ENCODE assay signal across 15 cellular contexts in the genomic region with DNA sequence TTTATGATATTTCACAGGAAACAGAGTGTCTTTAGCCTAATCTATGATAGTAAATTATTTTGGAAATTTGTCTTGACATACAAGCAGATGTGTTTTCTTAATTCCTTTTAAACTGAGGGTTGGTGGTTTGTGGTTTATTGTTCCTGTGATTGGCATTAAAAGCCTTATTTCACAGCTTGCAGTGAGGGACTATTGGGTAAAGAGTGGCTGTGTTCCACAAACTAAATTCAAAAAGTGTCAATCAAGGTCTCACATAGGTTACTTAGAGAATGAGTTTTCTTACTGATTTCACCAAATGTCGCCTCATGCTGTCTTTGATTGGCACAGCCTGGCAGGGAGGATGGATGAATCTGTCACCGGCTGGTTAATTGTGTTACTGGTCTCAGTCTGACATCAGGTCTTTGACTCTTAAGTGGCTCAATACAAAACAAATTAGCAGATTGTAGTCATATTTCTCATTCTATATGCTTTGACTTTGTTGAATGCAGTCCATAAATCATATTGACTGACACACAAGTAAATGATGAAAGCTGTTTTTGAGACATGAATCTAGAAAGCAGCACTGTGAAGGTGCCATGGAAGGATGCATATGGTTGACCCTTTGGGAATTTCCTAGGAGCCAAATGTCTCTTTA.
A peak's percentile ranks its signal among the peaks of the same experiment; 100 is the strongest.
DNase-seq lines count a peak whose midpoint lies in the region; ATAC-seq and TF ChIP-seq lines count a peak whose summit lies in the region.
"Had no signal": no experiment of that assay in that cellular context is flagged by ENCODE, and none has a peak within 500 bp of the region (broad histone marks: within the 10 kb centered on the region; RNA-seq: fewer than 3 reads in every experiment).

No MANE protein-coding gene starts in this region.

- H3K4me3 ChIP-seq in ectodermal cell (ENCODE audit: insufficient read depth, low read depth, low read length), result no peak overlapping the region
- H3K4me3 ChIP-seq in heart right ventricle, result no peak overlapping the region
- H3K4me3 ChIP-seq: gastrocnemius medialis, skin epidermis had no signal

- no peak for TF ChIP-seq CTCF in heart right ventricle (IDR thresholded peaks at IDR 0.05)

- DNase-seq in DMS 273 (lab: John Stamatoyannopoulos, UW; ENCODE audit: unreplicated experiment), result peak; percentile 12
- no peak for DNase-seq in DMS 273 treated with DMSO at 0.1 percent for 48 hours (lab: John Stamatoyannopoulos, UW)
- peak; percentile 55 for DNase-seq in HEK293T (ENCODE audit: extremely low spot score)
- DNase-seq in NCI-H2171 (lab: John Stamatoyannopoulos, UW), result peak; percentile 63
- DNase-seq in heart right ventricle, result no peak
- DNase-seq: activated CD4-positive, alpha-beta T cell treated with anti-CD3 and anti-CD28 coated beads, Interleukin-2, amount 10 ng/mL, durations not matched to agents 7 days and 5 days; activated T-cell treated with anti-CD3 and anti-CD28 coated beads, Interleukin-2, amount 50 U/mL, for 48 hours; CD4-positive, alpha-beta memory T cell; gastrocnemius medialis; NCI-H226 had no signal

- no peaks in the 10 kb centered on the region for H3K27me3 ChIP-seq in ectodermal cell (ENCODE audit: control insufficient read depth, insufficient read depth, low read length, poor library complexity, severe bottlenecking)
- H3K27me3 ChIP-seq in heart right ventricle, result no peaks in the 10 kb centered on the region
- H3K27me3 ChIP-seq: gastrocnemius medialis had no signal

- H3K4me1 ChIP-seq in ectodermal cell (ENCODE audit: control insufficient read depth, insufficient read depth, low read length) (peaks cover 9% of the 10 kb centered on the region), heart right ventricle (peaks cover 0 to 16% (median 7%) of the 10 kb centered on the region in 9 donors)
- H3K4me1 ChIP-seq: gastrocnemius medialis had no signal

- intact Hi-C loops in heart right ventricle (cut with DNase I), result no loop called here

- CTCF ChIA-PET in HEK293T (lab: Yijun Ruan, JAX), result no interaction called here

- WGBS in ectodermal cell, 2 experiments, result 25 to 29% methylated on average over 2 of the region's 2 CpGs
- WGBS in heart right ventricle, 2 donors, result 82% methylated on average over 2 of the region's 2 CpGs

- H3K36me3 ChIP-seq in ectodermal cell (ENCODE audit: control insufficient read depth, insufficient read depth, low read length), result no peaks in the 10 kb centered on the region
- H3K36me3 ChIP-seq in heart right ventricle, result no peaks in the 10 kb centered on the region
- H3K36me3 ChIP-seq: gastrocnemius medialis had no signal

- POLR2A ChIA-PET in HEK293T (lab: Yijun Ruan, JAX), result no interaction called here

- H3K9me3 ChIP-seq in ectodermal cell (ENCODE audit: control insufficient read depth, low read length) (no peaks in the 10 kb centered on the region), heart right ventricle (no peaks in the 10 kb centered on the region)
- H3K9me3 ChIP-seq: gastrocnemius medialis had no signal

- peak overlapping the region; percentile 0 for H3K27ac ChIP-seq in ectodermal cell (ENCODE audit: insufficient read depth, low read depth, low read length, poor library complexity, severe bottlenecking)
- no peak overlapping the region for H3K27ac ChIP-seq in heart right ventricle
- H3K27ac ChIP-seq: 22Rv1, gastrocnemius medialis, skin epidermis had no signal

- no peak for ATAC-seq in GM21825 (IDR thresholded peaks at IDR 0.05; ENCODE audit: unreplicated experiment)
- no peak for ATAC-seq in heart right ventricle
- no peak for ATAC-seq in HG03439 (IDR thresholded peaks at IDR 0.05; ENCODE audit: unreplicated experiment)
- ATAC-seq: gastrocnemius medialis had no signal

TF ChIP-seq in HEK293T, 16 proteins besides CTCF, POLR2A, EP300 and RAD21:
- peak; percentile 53 for TF ChIP-seq TARDBP (IDR thresholded peaks at IDR 0.05)
- TF ChIP-seq SUZ12 (IDR thresholded peaks at IDR 0.05), result no peak
- TF ChIP-seq, protein P1, sequence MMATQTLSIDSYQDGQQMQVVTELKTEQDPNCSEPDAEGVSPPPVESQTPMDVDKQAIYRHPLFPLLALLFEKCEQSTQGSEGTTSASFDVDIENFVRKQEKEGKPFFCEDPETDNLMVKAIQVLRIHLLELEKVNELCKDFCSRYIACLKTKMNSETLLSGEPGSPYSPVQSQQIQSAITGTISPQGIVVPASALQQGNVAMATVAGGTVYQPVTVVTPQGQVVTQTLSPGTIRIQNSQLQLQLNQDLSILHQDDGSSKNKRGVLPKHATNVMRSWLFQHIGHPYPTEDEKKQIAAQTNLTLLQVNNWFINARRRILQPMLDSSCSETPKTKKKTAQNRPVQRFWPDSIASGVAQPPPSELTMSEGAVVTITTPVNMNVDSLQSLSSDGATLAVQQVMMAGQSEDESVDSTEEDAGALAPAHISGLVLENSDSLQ (IDR thresholded peaks at IDR 0.05), result peak; percentile 99
- peak; percentile 96 for TF ChIP-seq LEF1 (IDR thresholded peaks at IDR 0.05; ENCODE audit: borderline replicate concordance)
- peak; percentile 25; the same call in 1 of the 2 replicates for TF ChIP-seq ZNF384 (IDR thresholded peaks at IDR 0.05)
- TF ChIP-seq ARNT (IDR thresholded peaks at IDR 0.05), result peak; percentile 83
- no peak for TF ChIP-seq HDGF (IDR thresholded peaks at IDR 0.05; ENCODE audit: borderline replicate concordance)
- no peak; the same call in 1 of the 2 replicates for TF ChIP-seq FOXM1 (IDR thresholded peaks at IDR 0.05; ENCODE audit: borderline replicate concordance)
- TF ChIP-seq BHLHE40 (IDR thresholded peaks at IDR 0.05; ENCODE audit: borderline replicate concordance), result no peak
- peak; percentile 96 for TF ChIP-seq CTBP1 (IDR thresholded peaks at IDR 0.05; ENCODE audit: borderline replicate concordance)

Comparison
In these comparisons a context has a peak if more than half of its experiments do, and no peak if none do; other contexts are left out.
1. DNase-seq: peak in DMS 273 (single experiment), HEK293T (single experiment) and NCI-H2171 (single experiment); none in DMS 273 treated with DMSO at 0.1 percent for 48 hours (single experiment) and heart right ventricle (0 of 2).